In genomic region chr7:124652237-124652636, GRCh38 we compare ENCODE assay signal across 32 cellular contexts.
DNase-seq lines count a peak whose midpoint lies in the region; ATAC-seq, FAIRE-seq and TF ChIP-seq lines count a peak whose summit lies in the region.
"Had no signal": no experiment of that assay in that cellular context is flagged by ENCODE, and none has a peak within 500 bp of the region (broad histone marks: within the 10 kb centered on the region; RNA-seq: fewer than 3 reads in every experiment).

No MANE protein-coding gene starts in this region.

- no peak overlapping the region for H2AFZ ChIP-seq in keratinocyte (ENCODE audit: control insufficient read depth, low read length)

- H3K4me2 ChIP-seq in keratinocyte (ENCODE audit: control insufficient read depth, extremely low read depth, insufficient read depth, low read depth, low read length): no peak overlapping the region

- H3K4me3 ChIP-seq in bronchial epithelial cell (ENCODE audit: low read depth, low read length): no peak overlapping the region
- no peak overlapping the region for H3K4me3 ChIP-seq in keratinocyte (ENCODE audit: control insufficient read depth in 2 of 3, extremely low read depth in 1 of 3, insufficient read depth in 2 of 3, low read depth in 1 of 3, low read length in 3 of 3)
- H3K4me3 ChIP-seq: gastrocnemius medialis, pancreas, right atrium auricular region, testis had no signal

- no peaks in the 10 kb centered on the region for H3K27me3 ChIP-seq in bronchial epithelial cell (ENCODE audit: control insufficient read depth, insufficient read depth, low read length)
- no peaks in the 10 kb centered on the region for H3K27me3 ChIP-seq in keratinocyte (ENCODE audit: control insufficient read depth, extremely low read depth, insufficient read depth, low read length)
- H3K27me3 ChIP-seq: gastrocnemius medialis, pancreas, right atrium auricular region, testis had no signal

- H3K9me1 ChIP-seq in keratinocyte (ENCODE audit: control insufficient read depth, extremely low read depth, insufficient read depth, low read length): no peaks in the 10 kb centered on the region

- DNase-seq in Daoy (ENCODE audit: low read depth): peak; percentile 20
- peak; percentile 11 for DNase-seq in LHCN-M2 (ENCODE audit: low read depth)
- peak; percentile 55 for DNase-seq in bronchial epithelial cell (ENCODE audit: low read depth)
- DNase-seq in keratinocyte (ENCODE audit: low read depth, low spot score): no peak
- no peak for DNase-seq in HTR-8/SVneo (ENCODE audit: insufficient read length, low spot score)
- no peak for DNase-seq in NCI-H1436 (lab: John Stamatoyannopoulos, UW)
- DNase-seq: activated CD4-positive, alpha-beta T cell treated with anti-CD3 and anti-CD28 coated beads, Interleukin-2, amount 10 ng/mL, durations not matched to agents 7 days and 5 days; activated CD8-positive, alpha-beta memory T cell treated with anti-CD3 and anti-CD28 coated beads, Interleukin-2, amount 10 ng/mL, durations not matched to agents 7 days and 5 days; activated naive CD4-positive, alpha-beta T cell treated with Interleukin-2 at 50 U/mL for 16 hours; activated T-cell treated with anti-CD3 and anti-CD28 coated beads, Interleukin-2, amount 50 U/mL, for 72 hours; amniotic stem cell; caudate nucleus; CD4-positive, CD25-positive, alpha-beta regulatory T cell; dermis blood vessel endothelial cell; gastrocnemius medialis; hypothalamus; Karpas-422; NCI-H1048; NCI-H187; NCI-H774; nephron progenitor cell; pancreas; Right ventricle myocardium superior; stimulated activated CD4-positive, alpha-beta T cell treated with anti-CD3 and anti-CD28 coated beads, Interleukin-4, amount 100 ng/mL, for 1 hour; stimulated activated naive CD4-positive, alpha-beta T cell; testis had no signal

- no peak for ATAC-seq in GM18519 (IDR thresholded peaks at IDR 0.05; ENCODE audit: low FRiP score, unreplicated experiment)
- ATAC-seq in HG02870 (IDR thresholded peaks at IDR 0.05; ENCODE audit: unreplicated experiment): no peak
- ATAC-seq: activated CD8-positive, alpha-beta memory T cell treated with anti-CD3 and anti-CD28 coated beads, Interleukin-2, amount 10 ng/mL, durations not matched to agents 7 days and 5 days; activated T-cell treated with anti-CD3 and anti-CD28 coated beads, Interleukin-2, amount 50 U/mL, for 72 hours; gastrocnemius medialis; pancreas had no signal

- no peaks in the 10 kb centered on the region for H4K20me1 ChIP-seq in keratinocyte (ENCODE audit: control insufficient read depth, extremely low read depth, insufficient read depth, low read length)

- H3K27ac ChIP-seq in keratinocyte (ENCODE audit: control insufficient read depth, insufficient read depth, low read length): no peak overlapping the region
- H3K27ac ChIP-seq: gastrocnemius medialis, pancreas, right atrium auricular region, testis had no signal

- no peaks in the 10 kb centered on the region for H3K79me2 ChIP-seq in keratinocyte (ENCODE audit: control insufficient read depth, insufficient read depth, low read length)

- H3K36me3 ChIP-seq in bronchial epithelial cell (ENCODE audit: control insufficient read depth, insufficient read depth, low read length): no peaks in the 10 kb centered on the region
- no peaks in the 10 kb centered on the region for H3K36me3 ChIP-seq in keratinocyte (ENCODE audit: control insufficient read depth in 2 of 2, extremely low read depth in 1 of 2, insufficient read depth in 2 of 2, low read length in 2 of 2)
- H3K36me3 ChIP-seq: gastrocnemius medialis, pancreas, right atrium auricular region had no signal

- dilution Hi-C loops in keratinocyte (cut with MboI; ENCODE audit: extremely low pct_ligation_motif_present, low sequenced_read_pairs): no loop called here

- TF ChIP-seq CTCF in bronchial epithelial cell (IDR thresholded peaks at IDR 0.05; ENCODE audit: insufficient read depth, low read length, severe bottlenecking) (no peak), keratinocyte (optimal IDR thresholded peaks at IDR 0.05 in 1 of 3, IDR thresholded peaks at IDR 0.05 in 1 of 3, conservative IDR thresholded peaks at IDR 0.05 in 1 of 3; ENCODE audit: extremely low read depth in 1 of 3, insufficient read depth in 2 of 3, low read length in 3 of 3) (no peak)

- no peaks in the 10 kb centered on the region for H3K4me1 ChIP-seq in keratinocyte (ENCODE audit: control insufficient read depth, extremely low read depth, insufficient read depth, low read length)
- H3K4me1 ChIP-seq: gastrocnemius medialis, pancreas, right atrium auricular region, testis had no signal

- no peak for FAIRE-seq in bronchial epithelial cell (lab: Jason Lieb, UNC)
- FAIRE-seq in keratinocyte (lab: Jason Lieb, UNC): peak; percentile 53
- FAIRE-seq in HTR-8/SVneo (lab: Jason Lieb, UNC): no peak
- FAIRE-seq: D721Med, H1, islet of Langerhans, pancreas had no signal

- no peak overlapping the region for H3K9ac ChIP-seq in keratinocyte (ENCODE audit: control insufficient read depth, extremely low read depth, insufficient read depth, low read length)

- no peaks in the 10 kb centered on the region for H3K9me3 ChIP-seq in keratinocyte (ENCODE audit: control insufficient read depth, low read depth, low read length)
- H3K9me3 ChIP-seq: gastrocnemius medialis, pancreas, right atrium auricular region, testis had no signal

Comparison
In these comparisons a context has a peak if more than half of its experiments do, and no peak if none do; other contexts are left out.
1. DNase-seq: peak in Daoy (single experiment), LHCN-M2 (single experiment) and bronchial epithelial cell (single experiment); none in keratinocyte (single experiment), HTR-8/SVneo (single experiment) and NCI-H1436 (single experiment).